In genomic region chr4:2728806-2729532, GRCh38 we compare ENCODE assay signal across 22 cellular contexts.
"Had no signal": no experiment of that assay in that cellular context is flagged by ENCODE, and none has a peak within 500 bp of the region (broad histone marks: within the 10 kb centered on the region; RNA-seq: fewer than 3 reads in every experiment).

No MANE protein-coding gene starts in this region.

- H3K9me3 ChIP-seq: body of pancreas, gastroesophageal sphincter, thoracic aorta had no signal

- ATAC-seq: activated T-cell treated with anti-CD3 and anti-CD28 coated beads, Interleukin-2, amount 50 U/mL, for 4 hours; body of pancreas; gastroesophageal sphincter; T-cell had no signal

- H3K9me3 Mint-ChIP-seq: activated naive CD4-positive, alpha-beta T cell treated with anti-CD3 and anti-CD28 coated beads, Interleukin-2, amount 50 U/mL, for 24 hours; activated T-cell treated with anti-CD3 and anti-CD28 coated beads, Interleukin-2, amount 50 U/mL, for 4 hours; memory B cell; neural crest cell; T-cell had no signal

- H3K27ac ChIP-seq: body of pancreas, cardiac muscle cell, epithelial cell of prostate, gastroesophageal sphincter, thoracic aorta, WERI-Rb-1 had no signal

- FAIRE-seq: TTC549 had no signal

- H3K27ac Mint-ChIP-seq: activated naive CD4-positive, alpha-beta T cell treated with anti-CD3 and anti-CD28 coated beads, Interleukin-2, amount 50 U/mL, for 24 hours; memory B cell; progenitor cell of endocrine pancreas; T-cell had no signal

- DNase-seq: activated CD4-positive, alpha-beta T cell treated with anti-CD3 and anti-CD28 coated beads for 1 hour; activated CD4-positive, alpha-beta T cell treated with anti-CD3 and anti-CD28 coated beads, Interleukin-2, amount 50 U/mL, for 1 hour; activated gamma-delta T cell; activated T-cell treated with anti-CD3 and anti-CD28 coated beads, Interleukin-2, amount 50 U/mL, for 4 hours; anterior cingulate cortex; body of pancreas; head of caudate nucleus; hypothalamus; retina; stimulated activated CD4-positive, alpha-beta T cell treated with anti-CD3 and anti-CD28 coated beads, Interleukin-12 subunit alpha, Interleukin-12 subunit beta, amount 100 ng/mL, for 4 hours; stimulated activated naive CD4-positive, alpha-beta T cell treated with Interleukin-2 at 50 U/mL for 16 hours; T-cell; WERI-Rb-1 had no signal

- H3K4me3 Mint-ChIP-seq: activated naive CD4-positive, alpha-beta T cell treated with anti-CD3 and anti-CD28 coated beads, Interleukin-2, amount 50 U/mL, for 24 hours; activated T-cell treated with anti-CD3 and anti-CD28 coated beads, Interleukin-2, amount 50 U/mL, for 4 hours; memory B cell; neural crest cell; T-cell had no signal

- H3K4me1 Mint-ChIP-seq: neural crest cell had no signal

- H3K27me3 Mint-ChIP-seq: activated naive CD4-positive, alpha-beta T cell treated with anti-CD3 and anti-CD28 coated beads, Interleukin-2, amount 50 U/mL, for 24 hours; memory B cell; progenitor cell of endocrine pancreas; T-cell had no signal

- H3K4me1 ChIP-seq: body of pancreas, gastroesophageal sphincter had no signal

- H3K27me3 ChIP-seq: body of pancreas, cardiac muscle cell, gastroesophageal sphincter had no signal

- H3K4me3 ChIP-seq: body of pancreas, cardiac muscle cell, gastroesophageal sphincter, thoracic aorta had no signal
